ENCODE assay signal across 27 cellular contexts in genomic region chr4:69957209-69957608, GRCh38. TPM values are rescaled to one million over a fixed set of nuclear protein-coding genes. Genes with fewer than 3 reads are reported as not detected.
"Had no signal": no experiment of that assay in that cellular context is flagged by ENCODE, and none has a peak within 500 bp of the region (broad histone marks: within the 10 kb centered on the region; RNA-seq: fewer than 3 reads in every experiment).

No MANE protein-coding gene starts in this region.

- H3K4me3 ChIP-seq: gastroesophageal sphincter, heart left ventricle, mucosa of descending colon, prostate gland, SK-N-MC, thyroid gland, uterus had no signal

- H3K9me3 ChIP-seq: mucosa of descending colon, prostate gland, right lobe of liver, thyroid gland, uterus had no signal

- H3K36me3 Mint-ChIP-seq: activated CD4-positive, alpha-beta memory T cell treated with anti-CD3 and anti-CD28 coated beads for 36 hours; activated CD8-positive, alpha-beta memory T cell treated with anti-CD3 and anti-CD28 coated beads, Interleukin-2, amount 10 ng/mL, durations not matched to agents 7 days and 5 days; activated naive CD8-positive, alpha-beta T cell treated with anti-CD3 and anti-CD28 coated beads, Interleukin-2, amount 10 ng/mL, durations not matched to agents 7 days and 5 days; memory B cell; naive B cell had no signal

- H3K27ac ChIP-seq: gastroesophageal sphincter, heart left ventricle, prostate gland, right lobe of liver, SK-N-MC, thyroid gland, uterus, WERI-Rb-1 had no signal

- H3K27ac Mint-ChIP-seq: activated CD4-positive, alpha-beta memory T cell treated with anti-CD3 and anti-CD28 coated beads for 36 hours; activated CD8-positive, alpha-beta memory T cell treated with anti-CD3 and anti-CD28 coated beads, Interleukin-2, amount 10 ng/mL, durations not matched to agents 7 days and 5 days; activated naive CD8-positive, alpha-beta T cell treated with anti-CD3 and anti-CD28 coated beads, Interleukin-2, amount 10 ng/mL, durations not matched to agents 7 days and 5 days; activated T-helper 17 cell treated with anti-CD3 and anti-CD28 coated beads, Interleukin-2, amount 50 U/mL, for 72 hours; memory B cell; naive B cell had no signal

- H3K4me3 Mint-ChIP-seq: activated CD4-positive, alpha-beta memory T cell treated with anti-CD3 and anti-CD28 coated beads for 36 hours; activated CD8-positive, alpha-beta memory T cell treated with anti-CD3 and anti-CD28 coated beads, Interleukin-2, amount 10 ng/mL, durations not matched to agents 7 days and 5 days; activated naive CD8-positive, alpha-beta T cell treated with anti-CD3 and anti-CD28 coated beads, Interleukin-2, amount 10 ng/mL, durations not matched to agents 7 days and 5 days; activated T-helper 17 cell treated with anti-CD3 and anti-CD28 coated beads, Interleukin-2, amount 50 U/mL, for 72 hours; memory B cell; naive B cell; neural crest cell had no signal

- H3K4me1 ChIP-seq: gastroesophageal sphincter, heart left ventricle, prostate gland, right lobe of liver, thyroid gland, uterus had no signal

- H3K4me1 Mint-ChIP-seq: activated CD8-positive, alpha-beta memory T cell treated with anti-CD3 and anti-CD28 coated beads, Interleukin-2, amount 10 ng/mL, durations not matched to agents 7 days and 5 days; activated naive CD8-positive, alpha-beta T cell treated with anti-CD3 and anti-CD28 coated beads, Interleukin-2, amount 10 ng/mL, durations not matched to agents 7 days and 5 days; memory B cell; naive B cell; neural crest cell had no signal

- ATAC-seq: activated CD8-positive, alpha-beta memory T cell treated with anti-CD3 and anti-CD28 coated beads, Interleukin-2, amount 10 ng/mL, durations not matched to agents 7 days and 5 days; activated T-helper 17 cell treated with anti-CD3 and anti-CD28 coated beads, Interleukin-2, amount 50 U/mL, for 72 hours; gastroesophageal sphincter; heart left ventricle; mucosa of descending colon; right lobe of liver had no signal

- H3K9me3 Mint-ChIP-seq: activated naive CD8-positive, alpha-beta T cell treated with anti-CD3 and anti-CD28 coated beads, Interleukin-2, amount 10 ng/mL, durations not matched to agents 7 days and 5 days; activated T-helper 17 cell treated with anti-CD3 and anti-CD28 coated beads, Interleukin-2, amount 50 U/mL, for 72 hours; naive B cell; neural crest cell had no signal

- DNase-seq: activated CD4-positive, alpha-beta memory T cell treated with anti-CD3 and anti-CD28 coated beads for 36 hours; activated CD8-positive, alpha-beta memory T cell treated with anti-CD3 and anti-CD28 coated beads, Interleukin-2, amount 10 ng/mL, durations not matched to agents 7 days and 5 days; activated naive CD4-positive, alpha-beta T cell treated with Interleukin-2 at 50 U/mL for 16 hours; activated naive CD8-positive, alpha-beta T cell treated with anti-CD3 and anti-CD28 coated beads, Interleukin-2, amount 10 ng/mL, durations not matched to agents 7 days and 5 days; activated T-cell treated with anti-CD3 and anti-CD28 coated beads, Interleukin-2, amount 50 U/mL, for 1 hour; amygdala; caudate nucleus; heart left ventricle; mucosa of descending colon; naive B cell; right lobe of liver; small intestine; stimulated activated CD4-positive, alpha-beta T cell treated with anti-CD3 and anti-CD28 coated beads, Interleukin-4, amount 100 ng/mL, for 1 hour; thyroid gland; uterus; WERI-Rb-1 had no signal

- H3K36me3 ChIP-seq: gastroesophageal sphincter, heart left ventricle, prostate gland, right lobe of liver, thyroid gland, uterus, WERI-Rb-1 had no signal

- H3K27me3 ChIP-seq: gastroesophageal sphincter, heart left ventricle, right lobe of liver, thyroid gland, uterus had no signal

- FAIRE-seq: endometrium, small intestine had no signal

- H3K27me3 Mint-ChIP-seq: activated CD4-positive, alpha-beta memory T cell treated with anti-CD3 and anti-CD28 coated beads for 36 hours; activated CD8-positive, alpha-beta memory T cell treated with anti-CD3 and anti-CD28 coated beads, Interleukin-2, amount 10 ng/mL, durations not matched to agents 7 days and 5 days; activated naive CD8-positive, alpha-beta T cell treated with anti-CD3 and anti-CD28 coated beads, Interleukin-2, amount 10 ng/mL, durations not matched to agents 7 days and 5 days; activated T-helper 17 cell treated with anti-CD3 and anti-CD28 coated beads, Interleukin-2, amount 50 U/mL, for 72 hours; memory B cell; naive B cell had no signal

RNA-seq across cellular contexts. Expression of gene CSN2, which starts 8.3 kb away (rescaled TPM):
- total RNA-seq: activated CD4-positive, alpha-beta memory T cell treated with anti-CD3 and anti-CD28 coated beads for 36 hours; activated CD8-positive, alpha-beta memory T cell treated with anti-CD3 and anti-CD28 coated beads, Interleukin-2, amount 10 ng/mL, durations not matched to agents 7 days and 5 days; activated naive CD8-positive, alpha-beta T cell treated with anti-CD3 and anti-CD28 coated beads, Interleukin-2, amount 10 ng/mL, durations not matched to agents 7 days and 5 days; activated T-helper 17 cell treated with anti-CD3 and anti-CD28 coated beads, Interleukin-2, amount 50 U/mL, for 72 hours; gastroesophageal sphincter; heart left ventricle; liver; mucosa of descending colon; neural crest cell; osteocyte; prostate gland; right lobe of liver; subcutaneous adipose tissue; thyroid gland; uterus had no signal
- polyA plus RNA-seq: esophagus, heart left ventricle, liver had no signal

RNA-seq across cellular contexts. Expression of gene CSN1S1, which starts 26.3 kb away (rescaled TPM):
- total RNA-seq: activated CD4-positive, alpha-beta memory T cell treated with anti-CD3 and anti-CD28 coated beads for 36 hours; activated CD8-positive, alpha-beta memory T cell treated with anti-CD3 and anti-CD28 coated beads, Interleukin-2, amount 10 ng/mL, durations not matched to agents 7 days and 5 days; activated naive CD8-positive, alpha-beta T cell treated with anti-CD3 and anti-CD28 coated beads, Interleukin-2, amount 10 ng/mL, durations not matched to agents 7 days and 5 days; activated T-helper 17 cell treated with anti-CD3 and anti-CD28 coated beads, Interleukin-2, amount 50 U/mL, for 72 hours; gastroesophageal sphincter; heart left ventricle; liver; mucosa of descending colon; neural crest cell; osteocyte; right lobe of liver; thyroid gland; uterus had no signal
- polyA plus RNA-seq: esophagus, liver, small intestine had no signal

RNA-seq across cellular contexts. Expression of gene STATH, which starts 38.6 kb away (rescaled TPM):
- total RNA-seq: activated CD4-positive, alpha-beta memory T cell treated with anti-CD3 and anti-CD28 coated beads for 36 hours; activated CD8-positive, alpha-beta memory T cell treated with anti-CD3 and anti-CD28 coated beads, Interleukin-2, amount 10 ng/mL, durations not matched to agents 7 days and 5 days; activated naive CD8-positive, alpha-beta T cell treated with anti-CD3 and anti-CD28 coated beads, Interleukin-2, amount 10 ng/mL, durations not matched to agents 7 days and 5 days; activated T-helper 17 cell treated with anti-CD3 and anti-CD28 coated beads, Interleukin-2, amount 50 U/mL, for 72 hours; gastroesophageal sphincter; heart left ventricle; liver; mucosa of descending colon; neural crest cell; osteocyte; prostate gland; right lobe of liver; subcutaneous adipose tissue; thyroid gland; uterus had no signal
- polyA plus RNA-seq: heart left ventricle, liver, small intestine had no signal
